In genomic region chr1:119714583-119714982, GRCh38 we compare ENCODE assay signal across 10 cellular contexts. TPM values are rescaled to one million over a fixed set of nuclear protein-coding genes. Genes with fewer than 3 reads are reported as not detected.
DNase-seq lines count a peak whose midpoint lies in the region; ATAC-seq and TF ChIP-seq lines count a peak whose summit lies in the region.
"Had no signal": no experiment of that assay in that cellular context is flagged by ENCODE, and none has a peak within 500 bp of the region (broad histone marks: within the 10 kb centered on the region; RNA-seq: fewer than 3 reads in every experiment).

No MANE protein-coding gene starts in this region.

- H4K20me1 ChIP-seq in mammary epithelial cell (ENCODE audit: insufficient read depth, low read length) (no peaks in the 10 kb centered on the region), hepatocyte (ENCODE audit: insufficient read depth, poor library complexity, severe bottlenecking) (peaks cover 22% of the 10 kb centered on the region)

- TF ChIP-seq CTCF in mammary epithelial cell (conservative IDR thresholded peaks at IDR 0.05 in 1 of 2, IDR thresholded peaks at IDR 0.05 in 1 of 2; ENCODE audit: extremely low read depth in 1 of 2, insufficient read depth in 1 of 2, low read depth in 1 of 2, low read length in 2 of 2) (no peak), MCF 10A (IDR thresholded peaks at IDR 0.05; ENCODE audit: unreplicated experiment) (no peak), hepatocyte (IDR thresholded peaks at IDR 0.05; ENCODE audit: poor library complexity) (no peak), tibial nerve (IDR thresholded peaks at IDR 0.05) (no peak)

- H3K4me1 Mint-ChIP-seq in MCF 10A (ENCODE audit: insufficient read depth, unreplicated experiment) = peaks cover 23% of the 10 kb centered on the region
- peaks cover 42% of the 10 kb centered on the region for H3K4me1 Mint-ChIP-seq in activated T-helper 1 cell treated with anti-CD3 and anti-CD28 coated beads, Interleukin-12 subunit alpha, Interleukin-12 subunit beta, Interleukin-2, Interleukin-4 antibody, amounts not matched to agents 30 ng/mL and 10 ng/mL and 1 ng/mL, durations not matched to agents 14 hours and 24 hours and 36 hours (ENCODE audit: low read depth)

- in situ Hi-C loops in mammary epithelial cell (cut with MboI; ENCODE audit: low sequenced_read_pairs in 2 of 2) = no loop called here

- no peaks in the 10 kb centered on the region for H3K36me3 Mint-ChIP-seq in MCF 10A (ENCODE audit: insufficient read depth, unreplicated experiment)
- peaks cover 12% of the 10 kb centered on the region for H3K36me3 Mint-ChIP-seq in activated T-helper 1 cell treated with anti-CD3 and anti-CD28 coated beads, Interleukin-12 subunit alpha, Interleukin-12 subunit beta, Interleukin-2, Interleukin-4 antibody, amounts not matched to agents 30 ng/mL and 10 ng/mL and 1 ng/mL, durations not matched to agents 14 hours and 24 hours and 36 hours (ENCODE audit: low read depth)

- 100% methylated on average over 8 of the region's 8 CpGs for WGBS in mammary epithelial cell (ENCODE audit: low coverage, missing lambda C conversion rate)
- 77% methylated on average over 8 of the region's 8 CpGs for WGBS in hepatocyte (ENCODE audit: low lambda C conversion rate, missing lambda C conversion rate)
- WGBS in tibial nerve, 2 donors = 61 to 69% methylated on average over 8 of the region's 8 CpGs

- CTCF ChIA-PET in mammary epithelial cell (lab: Charles Lee; ENCODE audit: low non-redundant PET) (no interaction called here), MCF 10A (lab: Yijun Ruan, JAX) (interaction anchor here (0.6 to 2.1 kb wide), 3 partner anchors 29 to 110 kb away, joined by 3 to 9 read pairs (median 3); no protein-coding TSS in a partner anchor)

- H3K27me3 Mint-ChIP-seq in MCF 10A (ENCODE audit: insufficient read depth, unreplicated experiment) = no peaks in the 10 kb centered on the region
- H3K27me3 Mint-ChIP-seq in activated T-helper 1 cell treated with anti-CD3 and anti-CD28 coated beads, Interleukin-12 subunit alpha, Interleukin-12 subunit beta, Interleukin-2, Interleukin-4 antibody, amounts not matched to agents 30 ng/mL and 10 ng/mL and 1 ng/mL, durations not matched to agents 14 hours and 24 hours and 36 hours (ENCODE audit: insufficient read depth) = peaks cover 13% of the 10 kb centered on the region

- H3K27ac ChIP-seq in mammary epithelial cell (ENCODE audit: insufficient read depth, low read depth, low read length) = no peak overlapping the region
- peak overlapping the region; percentile 86 for H3K27ac ChIP-seq in hepatocyte
- H3K27ac ChIP-seq in tibial nerve = peak overlapping the region in 3 of 4 donors; percentile 69 to 88 (median 87)
- H3K27ac ChIP-seq: KMS-11 had no signal

- H3K4me3 ChIP-seq in mammary epithelial cell (replicated peaks in 1 of 3; ENCODE audit: insufficient read depth in 1 of 3, low read depth in 2 of 3, low read length in 3 of 3) = no peak overlapping the region
- no peak overlapping the region for H3K4me3 ChIP-seq in hepatocyte
- no peak overlapping the region for H3K4me3 ChIP-seq in tibial nerve

- BruUV-seq in mammary epithelial cell (replicated peaks; lab: Mats Ljungman, UMichigan) (no TSS peak), MCF 10A (replicated peaks; lab: Mats Ljungman, UMichigan) (no TSS peak)

- ATAC-seq in GM19023 (IDR thresholded peaks at IDR 0.05; ENCODE audit: unreplicated experiment) = no peak

- no peak overlapping the region for H3K4me3 Mint-ChIP-seq in MCF 10A (ENCODE audit: unreplicated experiment)
- peak overlapping the region; percentile 45 for H3K4me3 Mint-ChIP-seq in activated T-helper 1 cell treated with anti-CD3 and anti-CD28 coated beads, Interleukin-12 subunit alpha, Interleukin-12 subunit beta, Interleukin-2, Interleukin-4 antibody, amounts not matched to agents 30 ng/mL and 10 ng/mL and 1 ng/mL, durations not matched to agents 14 hours and 24 hours and 36 hours

- intact Hi-C loops in mammary epithelial cell (cut with micrococcal nuclease) = no loop called here
- intact Hi-C loops in MCF 10A (cut with micrococcal nuclease) = no loop called here
- intact Hi-C loops in activated T-helper 1 cell treated with anti-CD3 and anti-CD28 coated beads, Interleukin-12 subunit alpha, Interleukin-12 subunit beta, Interleukin-2, Interleukin-4 antibody, amounts not matched to agents 30 ng/mL and 10 ng/mL and 1 ng/mL, durations not matched to agents 14 hours and 24 hours and 36 hours (cut with micrococcal nuclease) = loop anchor here (5.0 kb wide), 2 partner anchors 67 to 572 kb away; partner anchors contain the start of genes WARS2 and ZNF697

- DNase-seq in mammary epithelial cell = no peak
- DNase-seq in MCF 10A (ENCODE audit: unreplicated experiment) = no peak
- DNase-seq in activated T-helper 1 cell treated with anti-CD3 and anti-CD28 coated beads, Interleukin-12 subunit alpha, Interleukin-12 subunit beta, Interleukin-2, Interleukin-4 antibody, amounts not matched to agents 30 ng/mL and 10 ng/mL and 1 ng/mL, durations not matched to agents 14 hours and 24 hours and 36 hours (ENCODE audit: low spot score) = no peak
- DNase-seq in hepatocyte (ENCODE audit: low spot score) = no peak
- peak in 1 of 2 donors; percentile 11 for DNase-seq in tibial nerve (ENCODE audit: low spot score in 2 of 2)
- DNase-seq in SK-N-DZ (ENCODE audit: low spot score) = no peak
- DNase-seq in NCI-H510A (lab: John Stamatoyannopoulos, UW) = no peak

- H3K79me2 ChIP-seq in mammary epithelial cell (ENCODE audit: insufficient read depth, low read length) (peaks cover 66% of the 10 kb centered on the region), hepatocyte (peaks cover 74% of the 10 kb centered on the region)

- no peaks in the 10 kb centered on the region for H3K9me3 Mint-ChIP-seq in MCF 10A (ENCODE audit: unreplicated experiment)
- no peaks in the 10 kb centered on the region for H3K9me3 Mint-ChIP-seq in activated T-helper 1 cell treated with anti-CD3 and anti-CD28 coated beads, Interleukin-12 subunit alpha, Interleukin-12 subunit beta, Interleukin-2, Interleukin-4 antibody, amounts not matched to agents 30 ng/mL and 10 ng/mL and 1 ng/mL, durations not matched to agents 14 hours and 24 hours and 36 hours

- H3K4me2 ChIP-seq in mammary epithelial cell (ENCODE audit: insufficient read depth, low read depth, low read length) (peak overlapping the region; percentile 68), hepatocyte (peak overlapping the region; percentile 78)
- H3K4me2 ChIP-seq: KMS-11 had no signal

- H3K4me1 ChIP-seq in mammary epithelial cell (ENCODE audit: insufficient read depth, low read length) = peaks cover 4% of the 10 kb centered on the region
- peaks cover 37% of the 10 kb centered on the region for H3K4me1 ChIP-seq in hepatocyte (ENCODE audit: insufficient read depth)
- H3K4me1 ChIP-seq in tibial nerve = peaks cover 0 to 37% (median 13%) of the 10 kb centered on the region in 4 donors

- dilution Hi-C loops in mammary epithelial cell (cut with HindIII; ENCODE audit: low sequenced_read_pairs) = loop anchor here (5.0 kb wide), 1 partner anchor 37 kb away; no protein-coding TSS in a partner anchor

- H3K27me3 ChIP-seq in mammary epithelial cell (ENCODE audit: insufficient read depth, low read length) (no peaks in the 10 kb centered on the region), hepatocyte (no peaks in the 10 kb centered on the region), tibial nerve (no peaks in the 10 kb centered on the region)

- no peak for TF ChIP-seq POLR2A in tibial nerve (IDR thresholded peaks at IDR 0.05)

- no peaks in the 10 kb centered on the region for H3K9me3 ChIP-seq in mammary epithelial cell (replicated peaks; ENCODE audit: insufficient read depth, low read length)
- no peaks in the 10 kb centered on the region for H3K9me3 ChIP-seq in hepatocyte (ENCODE audit: low read depth)
- no peaks in the 10 kb centered on the region for H3K9me3 ChIP-seq in tibial nerve

- H3K9ac ChIP-seq in mammary epithelial cell (ENCODE audit: insufficient read depth, low read length) = no peak overlapping the region
- H3K9ac ChIP-seq: KMS-11 had no signal

- no peak overlapping the region for H3K27ac Mint-ChIP-seq in MCF 10A (ENCODE audit: low read depth, unreplicated experiment)
- H3K27ac Mint-ChIP-seq in activated T-helper 1 cell treated with anti-CD3 and anti-CD28 coated beads, Interleukin-12 subunit alpha, Interleukin-12 subunit beta, Interleukin-2, Interleukin-4 antibody, amounts not matched to agents 30 ng/mL and 10 ng/mL and 1 ng/mL, durations not matched to agents 14 hours and 24 hours and 36 hours = no peak overlapping the region

- H3K36me3 ChIP-seq in mammary epithelial cell (ENCODE audit: insufficient read depth, low read length) = no peaks in the 10 kb centered on the region
- no peaks in the 10 kb centered on the region for H3K36me3 ChIP-seq in hepatocyte (replicated peaks; ENCODE audit: insufficient read depth, low read depth)
- no peaks in the 10 kb centered on the region for H3K36me3 ChIP-seq in tibial nerve

- no peak for TF ChIP-seq EP300 in tibial nerve (IDR thresholded peaks at IDR 0.05)

- H3K9me2 ChIP-seq in hepatocyte (replicated peaks; ENCODE audit: insufficient read depth) = no peaks in the 10 kb centered on the region

- POLR2A ChIA-PET in MCF 10A (lab: Yijun Ruan, JAX) = interaction anchor here (0.6 to 2.5 kb wide), 5 partner anchors 13 to 67 kb away, joined by 3 to 10 read pairs (median 3); partner anchors contain the start of gene ZNF697

- no peak overlapping the region for H2AFZ ChIP-seq in mammary epithelial cell (ENCODE audit: low read depth, low read length)
- no peak overlapping the region for H2AFZ ChIP-seq in hepatocyte

RNA-seq across cellular contexts. Expression of gene PHGDH, which starts 2.8 kb away (rescaled TPM):
- total RNA-seq in mammary epithelial cell (100 to 1,000 TPM; 171 to 211 TPM), MCF 10A (2022) (165 and 198 TPM in 2 replicates), hepatocyte (138 and 181 TPM in 2 replicates), tibial nerve (10 to 100 TPM; 16.5 to 56.3 (median 42.9) TPM)
- polyA plus RNA-seq in mammary epithelial cell (65.8 TPM), hepatocyte (144 and 167 TPM in 2 replicates)
- polyA minus RNA-seq in mammary epithelial cell = 152 TPM
- 46.7 and 49.3 TPM in 2 replicates for total RNA-seq in activated T-helper 1 cell treated with anti-CD3 and anti-CD28 coated beads, Interleukin-12 subunit alpha, Interleukin-12 subunit beta, Interleukin-2, Interleukin-4 antibody, amounts not matched to agents 30 ng/mL and 10 ng/mL and 1 ng/mL, durations not matched to agents 14 hours and 24 hours and 36 hours
- 193 and 200 TPM in 2 replicates for polyA plus RNA-seq in SK-N-DZ (2014; cell fraction: cytosol; rRNA removed)
- 90.9 and 154 TPM in 2 replicates for polyA plus RNA-seq in SK-N-DZ (2014; cell fraction: nucleus; rRNA removed)

RNA-seq across cellular contexts. Expression of gene HMGCS2, which starts 54.1 kb away (rescaled TPM):
- total RNA-seq in mammary epithelial cell = not detected
- not detected for polyA plus RNA-seq in mammary epithelial cell
- not detected for polyA minus RNA-seq in mammary epithelial cell
- total RNA-seq in MCF 10A (2022) = not detected in 2 replicates
- total RNA-seq in activated T-helper 1 cell treated with anti-CD3 and anti-CD28 coated beads, Interleukin-12 subunit alpha, Interleukin-12 subunit beta, Interleukin-2, Interleukin-4 antibody, amounts not matched to agents 30 ng/mL and 10 ng/mL and 1 ng/mL, durations not matched to agents 14 hours and 24 hours and 36 hours = not detected in 2 replicates
- 188 and 207 TPM in 2 replicates for total RNA-seq in hepatocyte
- polyA plus RNA-seq in hepatocyte = 119 and 167 TPM in 2 replicates
- not detected for total RNA-seq in tibial nerve
- polyA plus RNA-seq in SK-N-DZ (2014; cell fraction: cytosol; rRNA removed) = not detected in 2 replicates
- polyA plus RNA-seq in SK-N-DZ (2014; cell fraction: nucleus; rRNA removed) = not detected in 2 replicates
- total RNA-seq: osteoblast had no signal

Comparison
In these comparisons a context has a peak if more than half of its experiments do, and no peak if none do; other contexts are left out.
1. RNA of gene HMGCS2, which starts 54.1 kb away (total RNA-seq): 188 to 207 TPM in hepatocyte; not detected in mammary epithelial cell, not detected in MCF 10A, not detected in activated T-helper 1 cell treated with anti-CD3 and anti-CD28 coated beads, Interleukin-12 subunit alpha, Interleukin-12 subunit beta, Interleukin-2, Interleukin-4 antibody, amounts not matched to agents 30 ng/mL and 10 ng/mL and 1 ng/mL, durations not matched to agents 14 hours and 24 hours and 36 hours and not detected in tibial nerve; every median in the first group is over 100 times any median in the second.